ENCODE assay signal across 12 cellular contexts in the genomic region with DNA sequence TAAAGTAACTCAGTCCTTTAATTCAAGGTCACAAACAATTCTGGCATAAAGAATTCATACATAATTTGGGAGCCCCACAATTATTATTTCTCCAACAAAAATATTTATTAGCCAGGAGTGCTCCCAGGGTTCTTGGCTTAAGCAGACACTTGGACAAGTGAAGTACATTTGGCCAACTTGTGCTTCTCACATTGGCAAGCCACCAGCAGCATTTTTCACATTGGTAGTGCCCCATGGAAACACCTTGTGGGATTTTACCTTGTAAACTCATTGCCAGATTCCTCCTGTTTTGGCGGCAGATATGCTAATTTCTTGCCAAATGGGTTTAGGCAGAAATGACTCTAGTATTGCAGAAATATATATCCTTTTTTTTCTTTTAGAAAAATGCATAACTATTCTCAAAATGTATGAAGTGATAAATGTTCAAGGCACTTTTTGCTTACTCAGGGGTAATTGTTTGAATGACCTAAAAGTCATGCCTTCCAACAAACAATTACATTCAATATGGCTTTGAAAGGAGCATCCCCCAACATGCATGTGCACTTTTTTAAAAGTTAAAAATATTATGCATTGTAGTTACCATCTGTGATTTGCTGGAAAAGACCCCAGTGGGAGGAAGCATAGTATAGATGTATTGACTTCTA.
"Had no signal": no experiment of that assay in that cellular context is flagged by ENCODE, and none has a peak within 500 bp of the region (broad histone marks: within the 10 kb centered on the region; RNA-seq: fewer than 3 reads in every experiment).

No MANE protein-coding gene starts in this region.

- DNase-seq: activated CD4-positive, alpha-beta T cell treated with anti-CD3 and anti-CD28 coated beads for 36 hours; activated CD8-positive, alpha-beta memory T cell treated with anti-CD3 and anti-CD28 coated beads, Interleukin-2, amount 50 U/mL, for 4 hours; activated CD8-positive, alpha-beta T cell treated with anti-CD3 and anti-CD28 coated beads for 36 hours; activated effector memory CD4-positive, alpha-beta T cell treated with anti-CD3 and anti-CD28 coated beads, Interleukin-2, amount 50 U/mL, for 16 hours; activated T-cell treated with anti-CD3 and anti-CD28 coated beads, Interleukin-2, amount 50 U/mL, for 48 hours; stimulated activated naive CD8-positive, alpha-beta T cell treated with anti-CD3 and anti-CD28 coated beads, Interleukin-15, Interleukin-2, amounts not matched to agents 100 U/mL and 50 U/mL, for 24 hours; T-helper 17 cell had no signal

- H3K36me3 ChIP-seq: esophagus muscularis mucosa had no signal

- ATAC-seq: activated CD4-positive, alpha-beta T cell treated with anti-CD3 and anti-CD28 coated beads for 36 hours; activated CD8-positive, alpha-beta T cell treated with anti-CD3 and anti-CD28 coated beads for 36 hours; activated naive CD4-positive, alpha-beta T cell treated with anti-CD3 and anti-CD28 coated beads, Interleukin-2, amount 50 U/mL, for 72 hours; body of pancreas; stimulated activated naive CD8-positive, alpha-beta T cell treated with anti-CD3 and anti-CD28 coated beads, Interleukin-15, Interleukin-2, amounts not matched to agents 100 U/mL and 50 U/mL, for 24 hours; T-helper 17 cell had no signal

- H3K27ac ChIP-seq: body of pancreas, esophagus muscularis mucosa had no signal

- H3K4me1 ChIP-seq: body of pancreas had no signal

- H3K27me3 ChIP-seq: body of pancreas, esophagus muscularis mucosa had no signal

- H3K9me3 ChIP-seq: body of pancreas, esophagus muscularis mucosa had no signal

- H3K4me2 ChIP-seq: smooth muscle cell had no signal

- H3K4me3 ChIP-seq: body of pancreas, coronary artery, esophagus muscularis mucosa, smooth muscle cell had no signal
